13 cellular contexts compared by ENCODE assay signal in genomic region chr15:101024709-101025108, GRCh38.
DNase-seq lines count a peak whose midpoint lies in the region; ATAC-seq and TF ChIP-seq lines count a peak whose summit lies in the region.
"Had no signal": no experiment of that assay in that cellular context is flagged by ENCODE, and none has a peak within 500 bp of the region (broad histone marks: within the 10 kb centered on the region; RNA-seq: fewer than 3 reads in every experiment).

No MANE protein-coding gene starts in this region.

- no peaks in the 10 kb centered on the region for H3K9me2 ChIP-seq in hepatocyte (replicated peaks; ENCODE audit: insufficient read depth)

- ATAC-seq in GM19023 (IDR thresholded peaks at IDR 0.05; ENCODE audit: unreplicated experiment): no peak
- ATAC-seq: GM23338 had no signal

- H3K27me3 ChIP-seq in hepatocyte (no peaks in the 10 kb centered on the region), ovary (no peaks in the 10 kb centered on the region)

- no peaks in the 10 kb centered on the region for H3K36me3 Mint-ChIP-seq in activated T-cell treated with anti-CD3 and anti-CD28 coated beads, Interleukin-2, amount 50 U/mL, for 24 hours (ENCODE audit: low read depth)

- no peak overlapping the region for H3K27ac Mint-ChIP-seq in activated T-cell treated with anti-CD3 and anti-CD28 coated beads, Interleukin-2, amount 50 U/mL, for 24 hours
- H3K27ac Mint-ChIP-seq: GM23338 had no signal

- no peak for TF ChIP-seq EP300 in ovary (IDR thresholded peaks at IDR 0.05)

- TF ChIP-seq CTCF in hepatocyte (IDR thresholded peaks at IDR 0.05; ENCODE audit: poor library complexity) (no peak), ovary (IDR thresholded peaks at IDR 0.05) (no peak)

- no peak overlapping the region for H3K4me2 ChIP-seq in hepatocyte
- H3K4me2 ChIP-seq: GM23338 had no signal

- no peaks in the 10 kb centered on the region for H3K79me2 ChIP-seq in hepatocyte

- H3K4me3 ChIP-seq in hepatocyte (no peak overlapping the region), ovary (no peak overlapping the region), urinary bladder (ENCODE audit: low read depth, low read length) (no peak overlapping the region)
- H3K4me3 ChIP-seq: GM23338 had no signal

- WGBS in hepatocyte (ENCODE audit: low lambda C conversion rate, missing lambda C conversion rate): 96% methylated on average over 13 of the region's 15 CpGs
- WGBS in ovary, 3 donors: 89 to 94% (median 91%) methylated on average over 15 of the region's 15 CpGs
- 93% methylated on average over 15 of the region's 15 CpGs for WGBS in urinary bladder

- no peaks in the 10 kb centered on the region for H4K20me1 ChIP-seq in hepatocyte (ENCODE audit: insufficient read depth, poor library complexity, severe bottlenecking)

- no peak for TF ChIP-seq POLR2A in ovary (IDR thresholded peaks at IDR 0.05)

- H3K9me3 Mint-ChIP-seq in activated T-cell treated with anti-CD3 and anti-CD28 coated beads, Interleukin-2, amount 50 U/mL, for 24 hours: no peaks in the 10 kb centered on the region
- H3K9me3 Mint-ChIP-seq: GM23338 had no signal

- intact Hi-C loops in ovary (cut with DNase I): no loop called here

- H3K36me3 ChIP-seq in hepatocyte (replicated peaks; ENCODE audit: insufficient read depth, low read depth) (no peaks in the 10 kb centered on the region), ovary (no peaks in the 10 kb centered on the region), urinary bladder (ENCODE audit: insufficient read depth) (no peaks in the 10 kb centered on the region)

- peak; percentile 2 to 9 for DNase-seq in activated T-cell treated with anti-CD3 and anti-CD28 coated beads, Interleukin-2, amount 50 U/mL, for 48 hours
- DNase-seq in activated T-cell treated with anti-CD3 and anti-CD28 coated beads, Interleukin-2, amount 50 U/mL, for 24 hours: no peak
- no peak for DNase-seq in hepatocyte (ENCODE audit: low spot score)
- peak in 4 of 5 donors; percentile 8 to 43 (median 24) for DNase-seq in ovary
- no peak for DNase-seq in CD1c-positive myeloid dendritic cell (ENCODE audit: extremely low spot score)
- DNase-seq in COLO829 (ENCODE audit: low spot score): no peak
- DNase-seq: activated CD4-positive, alpha-beta T cell treated with anti-CD3 and anti-CD28 coated beads for 4 hours; Caco-2; NK-92 treated with Interleukin-12 subunit alpha and Interleukin-12 subunit beta, amount 100 ng/mL, for 24 hours; SHP77 had no signal

- H3K4me3 Mint-ChIP-seq in activated T-cell treated with anti-CD3 and anti-CD28 coated beads, Interleukin-2, amount 50 U/mL, for 24 hours: no peak overlapping the region
- H3K4me3 Mint-ChIP-seq: GM23338 had no signal

- no peak overlapping the region for H2AFZ ChIP-seq in hepatocyte
- H2AFZ ChIP-seq: GM23338 had no signal

- H3K4me1 ChIP-seq in hepatocyte (ENCODE audit: insufficient read depth): peaks cover 6% of the 10 kb centered on the region
- peaks cover 18% of the 10 kb centered on the region for H3K4me1 ChIP-seq in ovary (ENCODE audit: insufficient read depth)
- no peaks in the 10 kb centered on the region for H3K4me1 ChIP-seq in urinary bladder (ENCODE audit: insufficient read depth)
- H3K4me1 ChIP-seq: Caco-2 had no signal

- peak overlapping the region; percentile 85 for H3K27ac ChIP-seq in hepatocyte
- H3K27ac ChIP-seq in ovary: peak overlapping the region; percentile 55 to 66
- peak overlapping the region; percentile 57 for H3K27ac ChIP-seq in urinary bladder (ENCODE audit: low read depth)

- H3K27me3 Mint-ChIP-seq in activated T-cell treated with anti-CD3 and anti-CD28 coated beads, Interleukin-2, amount 50 U/mL, for 24 hours: no peaks in the 10 kb centered on the region

- H3K4me1 Mint-ChIP-seq in activated T-cell treated with anti-CD3 and anti-CD28 coated beads, Interleukin-2, amount 50 U/mL, for 24 hours (ENCODE audit: low read depth): no peaks in the 10 kb centered on the region

- H3K9me3 ChIP-seq in hepatocyte (ENCODE audit: low read depth) (no peaks in the 10 kb centered on the region), ovary (no peaks in the 10 kb centered on the region)
- H3K9me3 ChIP-seq: Caco-2 had no signal

Comparison
In these comparisons a context has a peak if more than half of its experiments do, and no peak if none do; other contexts are left out.
1. DNase-seq: peak in activated T-cell treated with anti-CD3 and anti-CD28 coated beads, Interleukin-2, amount 50 U/mL, for 48 hours (2 of 2) and ovary (4 of 5); none in activated T-cell treated with anti-CD3 and anti-CD28 coated beads, Interleukin-2, amount 50 U/mL, for 24 hours (single experiment), hepatocyte (single experiment), CD1c-positive myeloid dendritic cell (single experiment) and COLO829 (single experiment).
2. Peak in every context shown above with its lines, with median percentiles within 50 percentile points of each other: H3K27ac ChIP-seq.